In genomic region chr4:123250843-123251242, GRCh38 we compare ENCODE assay signal across 1 cellular context.
TF ChIP-seq lines count a peak whose summit lies in the region.

No MANE protein-coding gene starts in this region.

TF ChIP-seq in GM23338, 12 proteins besides CTCF, POLR2A, EP300 and RAD21 (continued from another document):
- TF ChIP-seq, protein P1, sequence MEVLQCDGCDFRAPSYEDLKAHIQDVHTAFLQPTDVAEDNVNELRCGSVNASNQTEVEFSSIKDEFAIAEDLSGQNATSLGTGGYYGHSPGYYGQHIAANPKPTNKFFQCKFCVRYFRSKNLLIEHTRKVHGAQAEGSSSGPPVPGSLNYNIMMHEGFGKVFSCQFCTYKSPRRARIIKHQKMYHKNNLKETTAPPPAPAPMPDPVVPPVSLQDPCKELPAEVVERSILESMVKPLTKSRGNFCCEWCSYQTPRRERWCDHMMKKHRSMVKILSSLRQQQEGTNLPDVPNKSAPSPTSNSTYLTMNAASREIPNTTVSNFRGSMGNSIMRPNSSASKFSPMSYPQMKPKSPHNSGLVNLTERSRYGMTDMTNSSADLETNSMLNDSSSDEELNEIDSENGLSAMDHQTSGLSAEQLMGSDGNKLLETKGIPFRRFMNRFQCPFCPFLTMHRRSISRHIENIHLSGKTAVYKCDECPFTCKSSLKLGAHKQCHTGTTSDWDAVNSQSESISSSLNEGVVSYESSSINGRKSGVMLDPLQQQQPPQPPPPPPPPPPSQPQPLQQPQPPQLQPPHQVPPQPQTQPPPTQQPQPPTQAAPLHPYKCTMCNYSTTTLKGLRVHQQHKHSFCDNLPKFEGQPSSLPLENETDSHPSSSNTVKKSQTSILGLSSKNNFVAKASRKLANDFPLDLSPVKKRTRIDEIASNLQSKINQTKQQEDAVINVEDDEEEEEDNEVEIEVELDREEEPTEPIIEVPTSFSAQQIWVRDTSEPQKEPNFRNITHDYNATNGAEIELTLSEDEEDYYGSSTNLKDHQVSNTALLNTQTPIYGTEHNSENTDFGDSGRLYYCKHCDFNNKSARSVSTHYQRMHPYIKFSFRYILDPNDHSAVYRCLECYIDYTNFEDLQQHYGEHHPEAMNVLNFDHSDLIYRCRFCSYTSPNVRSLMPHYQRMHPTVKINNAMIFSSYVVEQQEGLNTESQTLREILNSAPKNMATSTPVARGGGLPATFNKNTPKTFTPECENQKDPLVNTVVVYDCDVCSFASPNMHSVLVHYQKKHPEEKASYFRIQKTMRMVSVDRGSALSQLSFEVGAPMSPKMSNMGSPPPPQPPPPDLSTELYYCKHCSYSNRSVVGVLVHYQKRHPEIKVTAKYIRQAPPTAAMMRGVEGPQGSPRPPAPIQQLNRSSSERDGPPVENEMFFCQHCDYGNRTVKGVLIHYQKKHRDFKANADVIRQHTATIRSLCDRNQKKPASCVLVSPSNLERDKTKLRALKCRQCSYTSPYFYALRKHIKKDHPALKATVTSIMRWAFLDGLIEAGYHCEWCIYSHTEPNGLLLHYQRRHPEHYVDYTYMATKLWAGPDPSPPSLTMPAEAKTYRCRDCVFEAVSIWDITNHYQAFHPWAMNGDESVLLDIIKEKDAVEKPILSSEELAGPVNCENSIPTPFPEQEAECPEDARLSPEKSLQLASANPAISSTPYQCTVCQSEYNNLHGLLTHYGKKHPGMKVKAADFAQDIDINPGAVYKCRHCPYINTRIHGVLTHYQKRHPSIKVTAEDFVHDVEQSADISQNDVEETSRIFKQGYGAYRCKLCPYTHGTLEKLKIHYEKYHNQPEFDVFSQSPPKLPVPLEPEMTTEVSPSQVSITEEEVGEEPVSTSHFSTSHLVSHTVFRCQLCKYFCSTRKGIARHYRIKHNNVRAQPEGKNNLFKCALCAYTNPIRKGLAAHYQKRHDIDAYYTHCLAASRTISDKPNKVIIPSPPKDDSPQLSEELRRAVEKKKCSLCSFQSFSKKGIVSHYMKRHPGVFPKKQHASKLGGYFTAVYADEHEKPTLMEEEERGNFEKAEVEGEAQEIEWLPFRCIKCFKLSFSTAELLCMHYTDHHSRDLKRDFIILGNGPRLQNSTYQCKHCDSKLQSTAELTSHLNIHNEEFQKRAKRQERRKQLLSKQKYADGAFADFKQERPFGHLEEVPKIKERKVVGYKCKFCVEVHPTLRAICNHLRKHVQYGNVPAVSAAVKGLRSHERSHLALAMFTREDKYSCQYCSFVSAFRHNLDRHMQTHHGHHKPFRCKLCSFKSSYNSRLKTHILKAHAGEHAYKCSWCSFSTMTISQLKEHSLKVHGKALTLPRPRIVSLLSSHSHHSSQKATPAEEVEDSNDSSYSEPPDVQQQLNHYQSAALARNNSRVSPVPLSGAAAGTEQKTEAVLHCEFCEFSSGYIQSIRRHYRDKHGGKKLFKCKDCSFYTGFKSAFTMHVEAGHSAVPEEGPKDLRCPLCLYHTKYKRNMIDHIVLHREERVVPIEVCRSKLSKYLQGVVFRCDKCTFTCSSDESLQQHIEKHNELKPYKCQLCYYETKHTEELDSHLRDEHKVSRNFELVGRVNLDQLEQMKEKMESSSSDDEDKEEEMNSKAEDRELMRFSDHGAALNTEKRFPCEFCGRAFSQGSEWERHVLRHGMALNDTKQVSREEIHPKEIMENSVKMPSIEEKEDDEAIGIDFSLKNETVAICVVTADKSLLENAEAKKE (CRISPR knock-in tag; IDR thresholded peaks at IDR 0.05), result no peak
- no peak for TF ChIP-seq NANOG (IDR thresholded peaks at IDR 0.05; ENCODE audit: borderline replicate concordance)
- TF ChIP-seq STAT1 (IDR thresholded peaks at IDR 0.05; ENCODE audit: unreplicated experiment), result no peak
- no peak for TF ChIP-seq ZNF114 (CRISPR knock-in tag; IDR thresholded peaks at IDR 0.05)
- TF ChIP-seq EZH2phosphoT487 (IDR thresholded peaks at IDR 0.05; ENCODE audit: unreplicated experiment), result no peak
- TF ChIP-seq ZNF331 (CRISPR knock-in tag; IDR thresholded peaks at IDR 0.05; ENCODE audit: low read depth), result no peak
- TF ChIP-seq REST (IDR thresholded peaks at IDR 0.05; ENCODE audit: unreplicated experiment), result no peak
